ENCODE assay signal across 8 cellular contexts in genomic region chr3:11719406-11720219, GRCh38.
DNase-seq lines count a peak whose midpoint lies in the region; ATAC-seq and TF ChIP-seq lines count a peak whose summit lies in the region.

No MANE protein-coding gene starts in this region.

- peaks cover 24% of the 10 kb centered on the region for H3K27me3 Mint-ChIP-seq in T-helper 2 cell treated with Interferon-gamma antibody and Interleukin-4, amounts not matched to agents 5 μg/mL and 100 μg/mL, for 36 hours (ENCODE audit: low read depth)

- H3K9me2 ChIP-seq in DOHH2 (replicated peaks; ENCODE audit: control insufficient read depth, low read length) (no peaks in the 10 kb centered on the region), Karpas-422 (replicated peaks; ENCODE audit: insufficient read depth, low read length) (no peaks in the 10 kb centered on the region), hepatocyte (replicated peaks; ENCODE audit: insufficient read depth) (no peaks in the 10 kb centered on the region)

- H3K36me3 Mint-ChIP-seq in T-helper 2 cell treated with Interferon-gamma antibody and Interleukin-4, amounts not matched to agents 5 μg/mL and 100 μg/mL, for 36 hours (ENCODE audit: low read depth) = no peaks in the 10 kb centered on the region

- no peak overlapping the region for H3K27ac Mint-ChIP-seq in T-helper 2 cell treated with Interferon-gamma antibody and Interleukin-4, amounts not matched to agents 5 μg/mL and 100 μg/mL, for 36 hours

- peaks cover 12% of the 10 kb centered on the region for H3F3A ChIP-seq in DOHH2 (ENCODE audit: control insufficient read depth, insufficient read depth)

- H3K4me3 Mint-ChIP-seq in T-helper 2 cell treated with Interferon-gamma antibody and Interleukin-4, amounts not matched to agents 5 μg/mL and 100 μg/mL, for 36 hours = peak overlapping the region; percentile 61

- H3K79me2 ChIP-seq in DOHH2 (ENCODE audit: control insufficient read depth, low read length) (peaks cover 65% of the 10 kb centered on the region), Karpas-422 (ENCODE audit: low read length) (peaks cover 38% of the 10 kb centered on the region), hepatocyte (peaks cover 34% of the 10 kb centered on the region)

- H3K27me3 ChIP-seq in DOHH2 (ENCODE audit: control insufficient read depth, low read length) = no peaks in the 10 kb centered on the region
- no peaks in the 10 kb centered on the region for H3K27me3 ChIP-seq in Karpas-422 (ENCODE audit: low read length)
- H3K27me3 ChIP-seq in hepatocyte = no peaks in the 10 kb centered on the region

- H4K20me1 ChIP-seq in DOHH2 (ENCODE audit: control insufficient read depth, insufficient read depth, low read depth, low read length) (0 out of 2 replicates have a peak, but pooled peaks cover 3% of the 10 kb centered on the region), Karpas-422 (ENCODE audit: insufficient read depth, low read depth, low read length) (no peaks in the 10 kb centered on the region), hepatocyte (ENCODE audit: insufficient read depth, poor library complexity, severe bottlenecking) (peaks cover 12% of the 10 kb centered on the region)

- H2AFZ ChIP-seq in Karpas-422 (ENCODE audit: low read length) (peak overlapping the region; percentile 90; the same call in 1 of the 2 replicates), hepatocyte (peak overlapping the region; percentile 64)

- H3K27ac ChIP-seq in DOHH2 (ENCODE audit: low read depth, low read length) (peak overlapping the region; percentile 86), Karpas-422 (ENCODE audit: low read length) (peak overlapping the region; percentile 89), hepatocyte (peak overlapping the region; percentile 92)

- peaks cover 36% of the 10 kb centered on the region for H3K4me1 ChIP-seq in DOHH2 (ENCODE audit: control insufficient read depth, low read length)
- H3K4me1 ChIP-seq in Karpas-422 (ENCODE audit: low read length) = peaks cover 42% of the 10 kb centered on the region
- H3K4me1 ChIP-seq in hepatocyte (ENCODE audit: insufficient read depth) = peaks cover 15% of the 10 kb centered on the region

- ATAC-seq in GM21786 (IDR thresholded peaks at IDR 0.05; ENCODE audit: unreplicated experiment) = peak; percentile 66

- no peaks in the 10 kb centered on the region for H3K9me3 Mint-ChIP-seq in T-helper 2 cell treated with Interferon-gamma antibody and Interleukin-4, amounts not matched to agents 5 μg/mL and 100 μg/mL, for 36 hours

- DNase-seq in Karpas-422 = peak; percentile 89
- peak; percentile 47 for DNase-seq in T-helper 2 cell treated with Interferon-gamma antibody and Interleukin-4, amounts not matched to agents 5 μg/mL and 100 μg/mL, for 36 hours (ENCODE audit: low spot score)
- DNase-seq in astrocyte of the hippocampus (ENCODE audit: low read depth, low spot score) = peak; percentile 89
- peak; percentile 96 for DNase-seq in hepatocyte (ENCODE audit: low spot score)
- peak; percentile 90 for DNase-seq in retina
- no peak for DNase-seq in MV-4-11 (lab: John Stamatoyannopoulos, UW)

- H3K36me3 ChIP-seq in DOHH2 (ENCODE audit: control insufficient read depth, low read length) (peaks cover 13% of the 10 kb centered on the region), Karpas-422 (ENCODE audit: insufficient read depth, low read length) (no peaks in the 10 kb centered on the region), hepatocyte (replicated peaks; ENCODE audit: insufficient read depth, low read depth) (no peaks in the 10 kb centered on the region)

- TF ChIP-seq CTCF in DOHH2 (IDR thresholded peaks at IDR 0.05; ENCODE audit: low read depth, low read length, poor library complexity, severe bottlenecking) (no peak), hepatocyte (IDR thresholded peaks at IDR 0.05; ENCODE audit: poor library complexity) (no peak)

- H3K9me3 ChIP-seq in DOHH2 (ENCODE audit: control insufficient read depth, insufficient read depth, low read length) (no peaks in the 10 kb centered on the region), Karpas-422 (ENCODE audit: low read length) (no peaks in the 10 kb centered on the region), hepatocyte (ENCODE audit: low read depth) (no peaks in the 10 kb centered on the region)

- peak overlapping the region; percentile 74 for H3K9ac ChIP-seq in Karpas-422 (ENCODE audit: low read length)

- H3K4me2 ChIP-seq in DOHH2 (ENCODE audit: low read length) = peak overlapping the region; percentile 86
- peak overlapping the region; percentile 89 for H3K4me2 ChIP-seq in Karpas-422 (ENCODE audit: low read depth, low read length, poor library complexity, severe bottlenecking)
- peak overlapping the region; percentile 76 for H3K4me2 ChIP-seq in hepatocyte

- H3K4me3 ChIP-seq in DOHH2 (ENCODE audit: low read length) (peak overlapping the region; percentile 82), Karpas-422 (ENCODE audit: low read length) (peak overlapping the region; percentile 75), hepatocyte (peak overlapping the region; percentile 89)

- under 1% methylated on average over 21 of the region's 105 CpGs for WGBS in hepatocyte (ENCODE audit: low lambda C conversion rate, missing lambda C conversion rate)

- peaks cover 26% of the 10 kb centered on the region for H3K4me1 Mint-ChIP-seq in T-helper 2 cell treated with Interferon-gamma antibody and Interleukin-4, amounts not matched to agents 5 μg/mL and 100 μg/mL, for 36 hours (ENCODE audit: low read depth)
